In genomic region chr15:100349696-100350433, GRCh38 we compare ENCODE assay signal across 8 cellular contexts. TPM values are rescaled to one million over a fixed set of nuclear protein-coding genes. Genes with fewer than 3 reads are reported as not detected.
DNase-seq lines count a peak whose midpoint lies in the region; ATAC-seq and TF ChIP-seq lines count a peak whose summit lies in the region.

No MANE protein-coding gene starts in this region.

- H3K4me3 ChIP-seq in GM12875 (ENCODE audit: low read depth, low read length) (peak overlapping the region; percentile 56), astrocyte of the spinal cord (ENCODE audit: low read depth, low read length) (peak overlapping the region; percentile 53)

- DNase-seq in NCI-H128 (lab: John Stamatoyannopoulos, UW; ENCODE audit: unreplicated experiment): peak; percentile 53
- peak; percentile 73 for DNase-seq in T1000 (lab: John Stamatoyannopoulos, UW)
- DNase-seq in astrocyte of the spinal cord (ENCODE audit: low read depth, low spot score): peak; percentile 84
- DNase-seq in hippocampal formation (lab: John Stamatoyannopoulos, UW): peak; percentile 91 to 92
- peak; percentile 99 for DNase-seq in retina
- no peak for DNase-seq in A172 (ENCODE audit: low spot score)

- TF ChIP-seq CTCF in GM12875 (IDR thresholded peaks at IDR 0.05; ENCODE audit: borderline replicate concordance, insufficient read depth, low read depth, low read length) (peak; percentile 94), astrocyte of the spinal cord (IDR thresholded peaks at IDR 0.05; ENCODE audit: low read depth, low read length) (peak; percentile 96)

- peak; percentile 90 for ATAC-seq in HG02759 (IDR thresholded peaks at IDR 0.05; ENCODE audit: unreplicated experiment)

- in situ Hi-C loops in astrocyte of the spinal cord (cut with HindIII; ENCODE audit: low sequenced_read_pairs): no loop called here

RNA-seq across cellular contexts. Expression of gene ADAMTS17, which starts 8.1 kb away (rescaled TPM):
- total RNA-seq in A172 (2014; rRNA removed; shearing (Covaris generic)): 0.16 TPM in 1 of 2 replicates, not detected in the other
